ENCODE assay signal across 11 cellular contexts in the genomic region with DNA sequence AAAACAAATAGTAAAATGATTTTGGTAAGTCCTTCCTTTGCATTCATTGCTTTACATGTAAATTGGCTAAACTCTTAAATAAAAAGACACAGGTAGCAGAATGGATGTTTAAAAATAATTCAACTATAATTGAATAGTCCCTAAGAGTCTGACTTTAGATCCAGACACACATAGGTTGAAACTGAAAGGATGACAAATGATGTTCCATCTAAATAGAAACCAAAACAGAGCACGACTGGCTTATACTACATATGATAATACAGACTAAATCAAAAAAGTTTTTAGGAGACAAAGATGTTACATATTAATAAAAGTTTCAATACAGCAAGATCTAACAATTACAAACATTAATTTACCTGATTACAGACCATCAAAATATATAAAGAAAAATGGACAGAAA.
"Had no signal": no experiment of that assay in that cellular context is flagged by ENCODE, and none has a peak within 500 bp of the region (broad histone marks: within the 10 kb centered on the region; RNA-seq: fewer than 3 reads in every experiment).

No MANE protein-coding gene starts in this region.

- H3K9ac ChIP-seq: GM23248 had no signal

- FAIRE-seq: HTR-8/SVneo, K562 had no signal

- DNase-seq: GM23248, GOT3, H7, HFFc6, IMR-90, Karpas-422, KG1 had no signal

- H3K4me1 ChIP-seq: HAP-1 had no signal

- H3K36me3 ChIP-seq: HAP-1 had no signal

- H3K4me3 ChIP-seq: GM23248, HAP-1, K562 had no signal

- H3K9me3 ChIP-seq: HAP-1 had no signal

- ATAC-seq: HCT116, K562 had no signal

- H3K27ac ChIP-seq: GM23248 had no signal

- H2AFZ ChIP-seq: GM23248 had no signal
